Comparison of ENCODE assay signal across 8 cellular contexts in genomic region chr6:26020983-26021349, GRCh38. TPM values are rescaled to one million over a fixed set of nuclear protein-coding genes. Genes with fewer than 3 reads are reported as not detected.
A peak's percentile ranks its signal among the peaks of the same experiment; 100 is the strongest.
DNase-seq lines count a peak whose midpoint lies in the region; ATAC-seq, FAIRE-seq and TF ChIP-seq lines count a peak whose summit lies in the region.

No MANE protein-coding gene starts in this region.

- H3K36me3 ChIP-seq in HCT116 (ENCODE audit: control insufficient read depth in 1 of 2, insufficient read depth in 2 of 2, low read length in 2 of 2) (no peaks in the 10 kb centered on the region), parathyroid adenoma (ENCODE audit: control insufficient read depth, insufficient read depth, low read length) (no peaks in the 10 kb centered on the region)

- H3K27me3 ChIP-seq in HCT116 (ENCODE audit: insufficient read depth, low read length) (no peaks in the 10 kb centered on the region), parathyroid adenoma (ENCODE audit: control insufficient read depth, insufficient read depth, low read length) (no peaks in the 10 kb centered on the region)

- POLR2A ChIA-PET in HCT116 (lab: Charles Lee) = interaction anchor here (0.6 to 6.0 kb wide), 32 partner anchors 10 to 1869 kb away, joined by 3 to 227 read pairs (median 6); partner anchors contain the start of gene HFE

- H3K27ac ChIP-seq in HCT116 (ENCODE audit: low read depth, low read length) = peak overlapping the region; percentile 93
- H3K27ac ChIP-seq in parathyroid adenoma = peak overlapping the region; percentile 97

- no peak overlapping the region for H2AFZ ChIP-seq in HCT116 (ENCODE audit: low read depth, low read length, poor library complexity, severe bottlenecking)
- peak overlapping the region; percentile 85 for H2AFZ ChIP-seq in parathyroid adenoma

- H3K4me1 Mint-ChIP-seq in activated naive CD4-positive, alpha-beta T cell treated with anti-CD3 and anti-CD28 coated beads, Interleukin-2, amount 10 ng/mL, durations not matched to agents 7 days and 5 days = peaks cover 75% of the 10 kb centered on the region

- H3K4me2 ChIP-seq in HCT116 (ENCODE audit: low read length) (peak overlapping the region; percentile 94), parathyroid adenoma (ENCODE audit: low read length) (peak overlapping the region; percentile 82)

- H3K27me3 Mint-ChIP-seq in activated naive CD4-positive, alpha-beta T cell treated with anti-CD3 and anti-CD28 coated beads, Interleukin-2, amount 10 ng/mL, durations not matched to agents 7 days and 5 days = no peaks in the 10 kb centered on the region

- CTCF ChIA-PET in HCT116 (lab: Charles Lee) = interaction anchor here (1.2 to 2.0 kb wide), 3 partner anchors 27 to 303 kb away, joined by 3 to 5 read pairs (median 3); no protein-coding TSS in a partner anchor
- CTCF ChIA-PET in activated naive CD4-positive, alpha-beta T cell treated with anti-CD3 and anti-CD28 coated beads, Interleukin-2, amount 10 ng/mL, durations not matched to agents 7 days and 5 days (lab: Charles Lee) = interaction anchor here (1.0 to 2.4 kb wide), 3 partner anchors 9 to 18 kb away, joined by 3 to 9 read pairs (median 7); no protein-coding TSS in a partner anchor

- BruUV-seq in HCT116 (replicated peaks; lab: Mats Ljungman, UMichigan) = TSS peak; percentile 81

- no peak for TF ChIP-seq RAD21 in HCT116 (IDR thresholded peaks at IDR 0.05; ENCODE audit: low read depth)

- peaks cover 6% of the 10 kb centered on the region for H3K9me3 Mint-ChIP-seq in activated naive CD4-positive, alpha-beta T cell treated with anti-CD3 and anti-CD28 coated beads, Interleukin-2, amount 10 ng/mL, durations not matched to agents 7 days and 5 days

- TF ChIP-seq POLR2A in HCT116 (IDR thresholded peaks at IDR 0.05; ENCODE audit: borderline replicate concordance, extremely low read depth, insufficient read depth, insufficient read length) = no peak

- H3K9ac ChIP-seq in HCT116 (ENCODE audit: low read length) (peak overlapping the region; percentile 93), parathyroid adenoma (peak overlapping the region; percentile 63)

- ATAC-seq in HCT116 (peak; percentile 40), Right ventricle myocardium superior (ENCODE audit: poor library complexity) (peak; percentile 16)

- no peaks in the 10 kb centered on the region for H3K9me2 ChIP-seq in HCT116 (ENCODE audit: insufficient read depth)

- peaks cover 6% of the 10 kb centered on the region for H3K36me3 Mint-ChIP-seq in activated naive CD4-positive, alpha-beta T cell treated with anti-CD3 and anti-CD28 coated beads, Interleukin-2, amount 10 ng/mL, durations not matched to agents 7 days and 5 days

- no peaks in the 10 kb centered on the region for H4K20me1 ChIP-seq in HCT116 (ENCODE audit: insufficient read depth)

- peaks cover 22 to 52% of the 10 kb centered on the region in 2 experiments for H3K4me1 ChIP-seq in HCT116 (ENCODE audit: control insufficient read depth in 1 of 2, insufficient read depth in 2 of 2, low read length in 2 of 2)
- H3K4me1 ChIP-seq in parathyroid adenoma = peaks cover 8% of the 10 kb centered on the region

- intact Hi-C loops in HCT116 (cut with micrococcal nuclease) = no loop called here
- intact Hi-C loops in Right ventricle myocardium superior (cut with DNase I) = no loop called here

- H3K27ac Mint-ChIP-seq in activated naive CD4-positive, alpha-beta T cell treated with anti-CD3 and anti-CD28 coated beads, Interleukin-2, amount 10 ng/mL, durations not matched to agents 7 days and 5 days = peak overlapping the region; percentile 100

- RAD21 ChIA-PET in HCT116 (lab: Charles Lee; ENCODE audit: low non-redundant PET in 1 of 2, low total read pairs in 2 of 2, uncharacterized antibody in 2 of 2, unreplicated experiment in 2 of 2) = no interaction called here

- peak overlapping the region; percentile 62 for H3K4me3 ChIP-seq in GM12864 (ENCODE audit: low read depth, low read length)
- H3K4me3 ChIP-seq in HCT116 (replicated peaks in 1 of 2; ENCODE audit: low read depth in 1 of 2, low read length in 2 of 2) = peak overlapping the region; percentile 60 to 81
- peak overlapping the region; percentile 96 for H3K4me3 ChIP-seq in parathyroid adenoma (ENCODE audit: low read depth, low read length)

- H3K79me2 ChIP-seq in HCT116 (ENCODE audit: insufficient read depth, low read length) (no peaks in the 10 kb centered on the region), parathyroid adenoma (no peaks in the 10 kb centered on the region)

- H3K4me3 Mint-ChIP-seq in activated naive CD4-positive, alpha-beta T cell treated with anti-CD3 and anti-CD28 coated beads, Interleukin-2, amount 10 ng/mL, durations not matched to agents 7 days and 5 days = peak overlapping the region; percentile 97

- FAIRE-seq in urothelium cell line (lab: Jason Lieb, UNC) = no peak

- TF ChIP-seq CTCF in GM12864 (IDR thresholded peaks at IDR 0.05; ENCODE audit: low read depth, low read length, missing control alignments) = no peak
- TF ChIP-seq CTCF in HCT116 (IDR thresholded peaks at IDR 0.05 in 2 of 3, conservative IDR thresholded peaks at IDR 0.05 in 1 of 3; ENCODE audit: borderline replicate concordance in 1 of 3, insufficient read depth in 1 of 3, low read depth in 2 of 3, low read length in 2 of 3) = no peak
- TF ChIP-seq CTCF in parathyroid adenoma (IDR thresholded peaks at IDR 0.05) = no peak
- TF ChIP-seq CTCF in GM10266 (IDR thresholded peaks at IDR 0.05; ENCODE audit: control insufficient read depth, insufficient read depth, low read depth, missing control alignments) = no peak

- DNase-seq in GM12864 (ENCODE audit: low read depth) (no peak), HCT116 (ENCODE audit: low read depth, low spot score) (peak; percentile 72), NCI-H460 (ENCODE audit: extremely low read depth, low read depth) (peak; percentile 46), Right ventricle myocardium superior (peak; percentile 78), GM10266 (ENCODE audit: extremely low spot score) (no peak), urothelium cell line (ENCODE audit: low spot score) (no peak)
- DNase-seq in activated naive CD4-positive, alpha-beta T cell treated with anti-CD3 and anti-CD28 coated beads, Interleukin-2, amount 10 ng/mL, durations not matched to agents 7 days and 5 days = peak; percentile 70

- no peaks in the 10 kb centered on the region for H3K9me3 ChIP-seq in HCT116 (ENCODE audit: control insufficient read depth in 1 of 2, insufficient read depth in 1 of 2, low read depth in 1 of 2, low read length in 2 of 2)
- H3K9me3 ChIP-seq in parathyroid adenoma (ENCODE audit: control insufficient read depth, low read length) = no peaks in the 10 kb centered on the region

TF ChIP-seq in HCT116, 20 proteins besides CTCF, POLR2A, EP300 and RAD21:
- TF ChIP-seq YY1 (IDR thresholded peaks at IDR 0.05; ENCODE audit: extremely low read depth, insufficient replicate concordance, low read depth, low read length) (peak; percentile 50), ELF1 (IDR thresholded peaks at IDR 0.05; ENCODE audit: borderline replicate concordance, low read depth) (no peak), ZFX (IDR thresholded peaks at IDR 0.05) (no peak), FOSL1 (IDR thresholded peaks at IDR 0.05; ENCODE audit: low read depth) (no peak), EZH2phosphoT487 (IDR thresholded peaks at IDR 0.05; ENCODE audit: borderline replicate concordance) (no peak), CBX3 (IDR thresholded peaks at IDR 0.05; ENCODE audit: low read depth) (no peak), EZH2 (IDR thresholded peaks at IDR 0.05) (no peak)

RNA-seq across cellular contexts. Expression of gene TRIM38, which starts 58.4 kb away (rescaled TPM):
- 9.6 TPM for total RNA-seq in HCT116 (2021; ENCODE audit: unreplicated experiment)
- 5.0 and 6.2 TPM in 2 replicates for polyA plus RNA-seq in HCT116 (2012)
- total RNA-seq in NCI-H460 (2014; rRNA removed; shearing (Covaris generic)) = 5.7 and 7.2 TPM in 2 replicates
- polyA plus RNA-seq in NCI-H460 (2014; cell fraction: nucleus; rRNA removed) = 3.6 and 4.7 TPM in 2 replicates
- total RNA-seq in Right ventricle myocardium superior = 2.3 TPM

Comparison
In these comparisons a context has a peak if more than half of its experiments do, and no peak if none do; other contexts are left out.
1. DNase-seq: peak in HCT116 (single experiment), NCI-H460 (single experiment), activated naive CD4-positive, alpha-beta T cell treated with anti-CD3 and anti-CD28 coated beads, Interleukin-2, amount 10 ng/mL, durations not matched to agents 7 days and 5 days (single experiment) and Right ventricle myocardium superior (single experiment); none in GM12864 (single experiment), GM10266 (single experiment) and urothelium cell line (single experiment).
2. Peak in every context shown above with its lines, with median percentiles within 50 percentile points of each other: H3K4me3 ChIP-seq.